16 cellular contexts compared by ENCODE assay signal in genomic region chr2:160868891-160869290, GRCh38.
A peak's percentile ranks its signal among the peaks of the same experiment; 100 is the strongest.
DNase-seq lines count a peak whose midpoint lies in the region; ATAC-seq and TF ChIP-seq lines count a peak whose summit lies in the region.
"Had no signal": no experiment of that assay in that cellular context is flagged by ENCODE, and none has a peak within 500 bp of the region (broad histone marks: within the 10 kb centered on the region; RNA-seq: fewer than 3 reads in every experiment).

No MANE protein-coding gene starts in this region.

- H3K27ac ChIP-seq in GM23338 (ENCODE audit: low read depth) (no peak overlapping the region), gastroesophageal sphincter (peak overlapping the region in 3 of 4 donors; percentile 20 to 59 (median 51))
- H3K27ac ChIP-seq: epithelial cell of prostate, thyroid gland had no signal

- no peak for TF ChIP-seq EP300 in gastroesophageal sphincter (IDR thresholded peaks at IDR 0.05)

- TF ChIP-seq POLR2A in gastroesophageal sphincter (IDR thresholded peaks at IDR 0.05) = no peak

- H3K9me2 ChIP-seq in GM23338 (ENCODE audit: insufficient read depth) = peaks cover 7% of the 10 kb centered on the region

- H2AFZ ChIP-seq in GM23338 = peak overlapping the region; percentile 53

- ATAC-seq in GM23338 (no peak), gastroesophageal sphincter (no peak), GM18873 (IDR thresholded peaks at IDR 0.05; ENCODE audit: low FRiP score, unreplicated experiment) (no peak), HG03175 (IDR thresholded peaks at IDR 0.05; ENCODE audit: unreplicated experiment) (no peak), GM21786 (IDR thresholded peaks at IDR 0.05; ENCODE audit: unreplicated experiment) (no peak)
- ATAC-seq: activated T-helper 17 cell treated with anti-CD3 and anti-CD28 coated beads, Interleukin-2, amount 50 U/mL, for 72 hours; HCT116; natural killer cell; Panc1 had no signal

- H3K4me1 Mint-ChIP-seq in GM23338 = no peaks in the 10 kb centered on the region
- H3K4me1 Mint-ChIP-seq: activated T-helper 17 cell treated with anti-CD3 and anti-CD28 coated beads, Interleukin-2, amount 50 U/mL, for 72 hours; natural killer cell had no signal

- H3K4me1 ChIP-seq in GM23338 (ENCODE audit: insufficient read depth) = no peaks in the 10 kb centered on the region
- peaks cover 33% of the 10 kb centered on the region for H3K4me1 ChIP-seq in adipocyte (ENCODE audit: control insufficient read depth, insufficient read depth, low read length)
- peaks cover 0 to 6% (median 0%) of the 10 kb centered on the region in 3 donors for H3K4me1 ChIP-seq in gastroesophageal sphincter
- H3K4me1 ChIP-seq: thyroid gland had no signal

- H3K4me3 ChIP-seq in GM23338 = no peak overlapping the region
- H3K4me3 ChIP-seq in adipocyte (ENCODE audit: low read length) = no peak overlapping the region
- H3K4me3 ChIP-seq in gastroesophageal sphincter = no peak overlapping the region
- H3K4me3 ChIP-seq: thyroid gland had no signal

- H4K20me1 ChIP-seq in GM23338 (replicated peaks; ENCODE audit: insufficient read depth) = no peaks in the 10 kb centered on the region

- H3K9me3 ChIP-seq in adipocyte (ENCODE audit: control insufficient read depth, low read length) = no peaks in the 10 kb centered on the region
- no peaks in the 10 kb centered on the region for H3K9me3 ChIP-seq in gastroesophageal sphincter
- H3K9me3 ChIP-seq: thyroid gland had no signal

- H3K36me3 ChIP-seq in GM23338 (ENCODE audit: insufficient read depth) (no peaks in the 10 kb centered on the region), adipocyte (ENCODE audit: control insufficient read depth, insufficient read depth, low read length, severe bottlenecking) (no peaks in the 10 kb centered on the region), gastroesophageal sphincter (no peaks in the 10 kb centered on the region)
- H3K36me3 ChIP-seq: thyroid gland had no signal

- H3K27me3 ChIP-seq in GM23338 (ENCODE audit: insufficient read depth) = no peaks in the 10 kb centered on the region
- H3K27me3 ChIP-seq in adipocyte (replicated peaks; ENCODE audit: control insufficient read depth, insufficient read depth, low read length) = no peaks in the 10 kb centered on the region
- H3K27me3 ChIP-seq in gastroesophageal sphincter = no peaks in the 10 kb centered on the region
- H3K27me3 ChIP-seq: thyroid gland had no signal

- no peak overlapping the region for H3K4me3 Mint-ChIP-seq in GM23338
- H3K4me3 Mint-ChIP-seq: activated T-helper 17 cell treated with anti-CD3 and anti-CD28 coated beads, Interleukin-2, amount 50 U/mL, for 72 hours; natural killer cell had no signal

- H3K9ac ChIP-seq in adipocyte (ENCODE audit: low read length) = peak overlapping the region; percentile 74

- no peak overlapping the region for H3K27ac Mint-ChIP-seq in GM23338
- H3K27ac Mint-ChIP-seq: activated T-helper 17 cell treated with anti-CD3 and anti-CD28 coated beads, Interleukin-2, amount 50 U/mL, for 72 hours; natural killer cell had no signal

- TF ChIP-seq CTCF in GM23338 (conservative IDR thresholded peaks at IDR 0.05; ENCODE audit: low read depth in 2 of 2) = no peak
- no peak for TF ChIP-seq CTCF in gastroesophageal sphincter (IDR thresholded peaks at IDR 0.05)

- H3K27me3 Mint-ChIP-seq in GM23338 (ENCODE audit: insufficient read depth, low read depth, poor library complexity) = no peaks in the 10 kb centered on the region
- H3K27me3 Mint-ChIP-seq: activated T-helper 17 cell treated with anti-CD3 and anti-CD28 coated beads, Interleukin-2, amount 50 U/mL, for 72 hours had no signal

- no peak overlapping the region for H3K4me2 ChIP-seq in GM23338

- no peaks in the 10 kb centered on the region for H3K9me3 Mint-ChIP-seq in GM23338
- H3K9me3 Mint-ChIP-seq: activated T-helper 17 cell treated with anti-CD3 and anti-CD28 coated beads, Interleukin-2, amount 50 U/mL, for 72 hours; natural killer cell had no signal

- H3K79me2 ChIP-seq in GM23338 (replicated peaks; ENCODE audit: insufficient read depth) = no peaks in the 10 kb centered on the region

- 65 to 67% methylated on average over 2 to 3 of the region's 3 CpGs for WGBS in gastroesophageal sphincter (ENCODE audit: low coverage in 1 of 2), 2 donors

- no peaks in the 10 kb centered on the region for H3K36me3 Mint-ChIP-seq in GM23338 (ENCODE audit: low read depth)
- H3K36me3 Mint-ChIP-seq: natural killer cell had no signal

- DNase-seq in GM23338 (ENCODE audit: low spot score) (no peak), adipocyte (ENCODE audit: low read depth) (peak; percentile 24), smooth muscle cell of the brain vasculature (ENCODE audit: low read depth, low spot score) (peak; percentile 4)
- DNase-seq in activated CD8-positive, alpha-beta memory T cell treated with anti-CD3 and anti-CD28 coated beads, Interleukin-2, amount 50 U/mL, for 48 hours = no peak
- DNase-seq: natural killer cell, NCI-H2081 treated with DMSO at 0.1 percent for 48 hours, NCI-H69, thyroid gland had no signal

- H3F3A ChIP-seq in GM23338 (replicated peaks; ENCODE audit: low read depth) = no peaks in the 10 kb centered on the region

TF ChIP-seq in GM23338, 12 proteins besides CTCF, POLR2A, EP300 and RAD21 (continues in another document):
- no peak for TF ChIP-seq REST (IDR thresholded peaks at IDR 0.05; ENCODE audit: unreplicated experiment)
- TF ChIP-seq NANOG (IDR thresholded peaks at IDR 0.05; ENCODE audit: borderline replicate concordance) = no peak
- TF ChIP-seq CREB1 (CRISPR knock-in tag; IDR thresholded peaks at IDR 0.05; ENCODE audit: low read depth) = no peak
- TF ChIP-seq EZH2 (IDR thresholded peaks at IDR 0.05; ENCODE audit: low read depth, unreplicated experiment) = no peak
- TF ChIP-seq ETS1 (IDR thresholded peaks at IDR 0.05) = no peak
- no peak for TF ChIP-seq STAT1 (IDR thresholded peaks at IDR 0.05; ENCODE audit: unreplicated experiment)
- no peak for TF ChIP-seq ZNF114 (CRISPR knock-in tag; IDR thresholded peaks at IDR 0.05)

Comparison
In these comparisons a context has a peak if more than half of its experiments do, and no peak if none do; other contexts are left out.
1. DNase-seq: peak in adipocyte (single experiment) and smooth muscle cell of the brain vasculature (single experiment); none in GM23338 (single experiment) and activated CD8-positive, alpha-beta memory T cell treated with anti-CD3 and anti-CD28 coated beads, Interleukin-2, amount 50 U/mL, for 48 hours (single experiment).